In the genomic region with DNA sequence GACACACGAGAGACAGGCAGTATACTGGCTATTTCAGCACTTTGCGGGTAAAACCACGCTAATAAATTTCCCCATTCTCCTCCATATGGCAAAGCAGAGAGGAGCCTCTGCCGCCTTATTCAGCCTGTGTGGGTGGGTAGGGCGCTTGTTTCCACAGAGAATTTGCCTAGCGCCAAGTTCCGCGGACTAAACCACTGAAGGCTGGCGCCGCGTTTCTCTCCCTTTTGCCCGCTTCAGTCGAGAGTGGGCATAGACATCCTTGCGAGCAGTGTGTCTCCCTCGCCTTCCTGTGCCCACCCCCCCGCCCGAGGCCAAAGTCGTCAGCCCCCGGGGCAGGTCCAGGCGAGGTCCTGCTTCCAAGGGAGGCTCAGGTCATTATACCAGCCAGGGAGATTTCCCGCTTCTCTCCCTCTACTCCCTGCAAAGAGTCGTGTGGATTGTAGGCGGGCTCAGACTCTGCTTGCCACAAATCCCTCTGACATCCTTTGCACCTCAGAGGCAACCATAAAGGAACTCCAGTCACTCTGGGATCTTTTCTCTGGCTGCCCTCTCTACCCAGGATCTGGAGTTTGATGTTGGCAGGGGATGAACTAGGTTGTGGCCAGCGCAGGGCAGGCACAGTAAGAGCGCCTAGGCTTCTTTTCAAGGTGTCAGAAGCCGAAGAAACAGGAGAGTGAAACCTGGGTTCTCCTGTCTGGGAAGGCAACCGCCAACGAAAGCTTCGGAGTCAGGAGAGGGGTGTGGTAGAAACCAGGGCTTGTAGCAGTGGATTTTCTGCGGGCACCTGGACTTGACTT, we compare ENCODE assay signal across 12 cellular contexts. TPM values are rescaled to one million over a fixed set of nuclear protein-coding genes. Genes with fewer than 3 reads are reported as not detected.
DNase-seq lines count a peak whose midpoint lies in the region; ATAC-seq and TF ChIP-seq lines count a peak whose summit lies in the region.
"Had no signal": no experiment of that assay in that cellular context is flagged by ENCODE, and none has a peak within 500 bp of the region (broad histone marks: within the 10 kb centered on the region; RNA-seq: fewer than 3 reads in every experiment).

No MANE protein-coding gene starts in this region.

- in situ Hi-C loops in gastrocnemius medialis (cut with MboI; ENCODE audit: low sequenced_read_pairs in 4 of 4), result no loop called here

- H3K36me3 ChIP-seq in subcutaneous abdominal adipose tissue (ENCODE audit: control insufficient read depth in 5 of 5, insufficient read depth in 5 of 5, low read length in 5 of 5) (peaks cover 0 to 36% (median 34%) of the 10 kb centered on the region in 5 donors), PC-9 (ENCODE audit: low read depth) (no peaks in the 10 kb centered on the region), gastrocnemius medialis (peaks cover 0 to 23% of the 10 kb centered on the region in 2 donors)

- CTCF ChIA-PET in PC-9 (lab: Charles Lee), result interaction anchor here (0.6 kb wide), 1 partner anchor 69 kb away, joined by 13 read pairs; no protein-coding TSS in a partner anchor

- H3K4me1 ChIP-seq in subcutaneous abdominal adipose tissue (ENCODE audit: control insufficient read depth in 5 of 5, insufficient read depth in 5 of 5, low read length in 5 of 5) (peaks cover 3 to 28% (median 22%) of the 10 kb centered on the region in 5 donors), PC-9 (replicated peaks; ENCODE audit: insufficient read depth) (no peaks in the 10 kb centered on the region), gastrocnemius medialis (peaks cover 0 to 7% of the 10 kb centered on the region in 2 donors)

- TF ChIP-seq POLR2A in gastrocnemius medialis (IDR thresholded peaks at IDR 0.05), result no peak

- TF ChIP-seq CTCF in brain (conservative IDR thresholded peaks at IDR 0.05) (no peak), PC-9 (conservative IDR thresholded peaks at IDR 0.05) (no peak), gastrocnemius medialis (IDR thresholded peaks at IDR 0.05 in 4 of 5, conservative IDR thresholded peaks at IDR 0.05 in 1 of 5) (no peak)

- H3K4me3 Mint-ChIP-seq in brain (peak overlapping the region; percentile 67 to 76 (median 71)), memory B cell (peak overlapping the region; percentile 85)

- peak; percentile 56 for ATAC-seq in memory B cell (ENCODE audit: low read depth)
- ATAC-seq in gastrocnemius medialis, result no peak

- H3K4me1 Mint-ChIP-seq in brain (peaks cover 39% of the 10 kb centered on the region), memory B cell (peaks cover 24% of the 10 kb centered on the region)

- DNase-seq in DMS53 (lab: John Stamatoyannopoulos, UW) (peak; percentile 52), DMS53 treated with DMSO at 0.1 percent for 48 hours (lab: John Stamatoyannopoulos, UW; ENCODE audit: unreplicated experiment) (no peak), memory B cell (ENCODE audit: low spot score in 2 of 2) (no peak), PC-9 (no peak), gastrocnemius medialis (no peak), AML-193 (lab: John Stamatoyannopoulos, UW) (no peak)
- DNase-seq: activated T-cell treated with anti-CD3 and anti-CD28 coated beads, Interleukin-2, amount 50 U/mL, for 48 hours; NCI-H510A treated with DMSO at 0.1 percent for 48 hours; nucleus accumbens had no signal

- no peaks in the 10 kb centered on the region for H3K9me2 ChIP-seq in PC-9 (ENCODE audit: insufficient read depth)

- no peak overlapping the region for H3K4me2 ChIP-seq in PC-9

- H3F3A ChIP-seq in PC-9 (ENCODE audit: insufficient read depth, low read depth), result no peaks in the 10 kb centered on the region

- H3K27me3 ChIP-seq in subcutaneous abdominal adipose tissue (ENCODE audit: control insufficient read depth in 5 of 5, insufficient read depth in 4 of 5, low read length in 5 of 5) (peaks cover 40 to 54% (median 46%) of the 10 kb centered on the region in 5 donors), PC-9 (ENCODE audit: insufficient read depth, low read depth) (peaks cover 15% of the 10 kb centered on the region), gastrocnemius medialis (peaks cover 16 to 35% (median 29%) of the 10 kb centered on the region in 3 donors)

- H2AFZ ChIP-seq in PC-9, result no peak overlapping the region

- intact Hi-C loops in PC-9 (cut with micrococcal nuclease; ENCODE audit: unreplicated experiment), result no loop called here
- intact Hi-C loops in gastrocnemius medialis (cut with DNase I; ENCODE audit: low total_unique reads), result no loop called here

- H3K27ac Mint-ChIP-seq in brain, result no peak overlapping the region
- H3K27ac Mint-ChIP-seq in memory B cell, result no peak overlapping the region

- no peaks in the 10 kb centered on the region for H3K36me3 Mint-ChIP-seq in brain
- H3K36me3 Mint-ChIP-seq in memory B cell, result peaks cover 12% of the 10 kb centered on the region

- H3K9me3 Mint-ChIP-seq in brain, result peaks cover 2 to 14% (median 7%) of the 10 kb centered on the region in 5 experiments
- H3K9me3 Mint-ChIP-seq in memory B cell, result no peaks in the 10 kb centered on the region

- H3K27ac ChIP-seq in subcutaneous abdominal adipose tissue (ENCODE audit: low read depth, low read length) (no peak overlapping the region), PC-9 (no peak overlapping the region), gastrocnemius medialis (no peak overlapping the region)
- H3K27ac ChIP-seq: 22Rv1 had no signal

- H3K79me2 ChIP-seq in PC-9 (ENCODE audit: low read depth), result no peaks in the 10 kb centered on the region

- POLR2A ChIA-PET in PC-9 (lab: Charles Lee; ENCODE audit: unreplicated experiment), result no interaction called here

- H3K27me3 Mint-ChIP-seq in brain (peaks cover 100% of the 10 kb centered on the region), memory B cell (peaks cover 44% of the 10 kb centered on the region)

- no peak overlapping the region for H3K9ac ChIP-seq in subcutaneous abdominal adipose tissue (ENCODE audit: low read length in 5 of 5)

- H3K9me3 ChIP-seq in subcutaneous abdominal adipose tissue (ENCODE audit: control insufficient read depth in 5 of 5, low read length in 5 of 5) (no peaks in the 10 kb centered on the region), PC-9 (ENCODE audit: insufficient read depth, low read depth) (no peaks in the 10 kb centered on the region), gastrocnemius medialis (no peaks in the 10 kb centered on the region)

- no peaks in the 10 kb centered on the region for H4K20me1 ChIP-seq in PC-9 (ENCODE audit: insufficient read depth)

- no TSS peak for BruUV-seq in PC-9 (replicated peaks; lab: Mats Ljungman, UMichigan)

- H3K4me3 ChIP-seq in subcutaneous abdominal adipose tissue (ENCODE audit: low read depth in 1 of 5, low read length in 5 of 5), result peak overlapping the region in 3 of 5 donors; percentile 27 to 52 (median 44)
- no peak overlapping the region for H3K4me3 ChIP-seq in PC-9
- peak overlapping the region in 1 of 4 donors; percentile 13 for H3K4me3 ChIP-seq in gastrocnemius medialis

RNA-seq across cellular contexts. Expression of gene HLX, which starts 8.8 kb away (rescaled TPM):
- 1.8 TPM for polyA plus RNA-seq in brain (ENCODE audit: insufficient read depth, low read depth, low replicate concordance)
- 1.1 and 1.8 TPM in 2 replicates for total RNA-seq in PC-9 (2021)
- 1 to 10 TPM; 3.5 to 8.3 (median 6.4) TPM for total RNA-seq in gastrocnemius medialis
